Comparison of ENCODE assay signal across 11 cellular contexts in genomic region chr4:1044469-1045192, GRCh38. TPM values are rescaled to one million over a fixed set of nuclear protein-coding genes. Genes with fewer than 3 reads are reported as not detected.
DNase-seq lines count a peak whose midpoint lies in the region; ATAC-seq and TF ChIP-seq lines count a peak whose summit lies in the region.
"Had no signal": no experiment of that assay in that cellular context is flagged by ENCODE, and none has a peak within 500 bp of the region (broad histone marks: within the 10 kb centered on the region; RNA-seq: fewer than 3 reads in every experiment).

No MANE protein-coding gene starts in this region.

- TF ChIP-seq EP300 in ovary (IDR thresholded peaks at IDR 0.05) = no peak

- 82 to 89% (median 83%) methylated on average over 12 of the region's 12 CpGs for WGBS in ovary, 3 donors

- H3K4me1 Mint-ChIP-seq in chondrocyte (ENCODE audit: low read depth) = peaks cover 66% of the 10 kb centered on the region

- no peaks in the 10 kb centered on the region for H3K79me2 ChIP-seq in ACC112 (ENCODE audit: control insufficient read depth, insufficient read depth, low read length, unreplicated experiment)

- peak overlapping the region; percentile 83 for H3K27ac ChIP-seq in ACC112 (ENCODE audit: low read depth, low read length)
- peak overlapping the region; percentile 9 to 38 for H3K27ac ChIP-seq in ovary

- peak; percentile 45 for DNase-seq in H7
- peak; percentile 85 for DNase-seq in chondrocyte (ENCODE audit: low spot score)
- DNase-seq in ovary = peak; percentile 25 to 46 (median 33)
- no peak for DNase-seq in HK-2 (ENCODE audit: unreplicated experiment)
- DNase-seq in Kasumi-1 (lab: John Stamatoyannopoulos, UW) = no peak
- no peak for DNase-seq in NCI-H2107 (lab: John Stamatoyannopoulos, UW)
- DNase-seq: activated CD8-positive, alpha-beta memory T cell treated with anti-CD3 and anti-CD28 coated beads for 24 hours; activated naive CD4-positive, alpha-beta T cell treated with Interleukin-2 at 50 U/mL for 16 hours; naive B cell had no signal

- intact Hi-C loops in ovary (cut with DNase I) = no loop called here

- H3K27me3 Mint-ChIP-seq in chondrocyte (ENCODE audit: low read depth) = no peaks in the 10 kb centered on the region

- TF ChIP-seq CTCF in chondrocyte (IDR thresholded peaks at IDR 0.05) (no peak), ovary (IDR thresholded peaks at IDR 0.05) (no peak)

- ATAC-seq in HG02763 (IDR thresholded peaks at IDR 0.05; ENCODE audit: unreplicated experiment) = no peak

- H3K36me3 Mint-ChIP-seq in chondrocyte (ENCODE audit: low read depth) = no peaks in the 10 kb centered on the region

- H3K27me3 ChIP-seq in ACC112 (ENCODE audit: insufficient read depth, low read length) (no peaks in the 10 kb centered on the region), H7 (ENCODE audit: control insufficient read depth, insufficient read depth, low read length) (peaks cover 2% of the 10 kb centered on the region; the same call in 1 of the 2 replicates), ovary (no peaks in the 10 kb centered on the region)

- H2AFZ ChIP-seq in ACC112 (ENCODE audit: low read length, unreplicated experiment) = no peak overlapping the region

- no peak for TF ChIP-seq POLR2A in ovary (IDR thresholded peaks at IDR 0.05)

- H3K36me3 ChIP-seq in ACC112 (ENCODE audit: insufficient read depth, low read length) (no peaks in the 10 kb centered on the region), H7 (replicated peaks; ENCODE audit: control insufficient read depth, insufficient read depth, low read length) (no peaks in the 10 kb centered on the region), ovary (no peaks in the 10 kb centered on the region)

- no peaks in the 10 kb centered on the region for H3K9me3 Mint-ChIP-seq in chondrocyte (ENCODE audit: low read depth)
- H3K9me3 Mint-ChIP-seq: naive B cell had no signal

- H3K27ac Mint-ChIP-seq in chondrocyte (ENCODE audit: unreplicated experiment) = peak overlapping the region; percentile 96

- H3K9me3 ChIP-seq in ovary = no peaks in the 10 kb centered on the region

- H3K4me3 ChIP-seq in ACC112 (ENCODE audit: low read depth, low read length) = peak overlapping the region; percentile 52; the same call in 1 of the 2 replicates
- no peak overlapping the region for H3K4me3 ChIP-seq in H7 (ENCODE audit: insufficient read depth, low read depth, low read length)
- H3K4me3 ChIP-seq in ovary = no peak overlapping the region

- H3K4me3 Mint-ChIP-seq in chondrocyte (ENCODE audit: unreplicated experiment) = peak overlapping the region; percentile 57
- H3K4me3 Mint-ChIP-seq: naive B cell had no signal

- H3K4me1 ChIP-seq in ACC112 (ENCODE audit: control insufficient read depth, insufficient read depth, low read length, unreplicated experiment) (peaks cover 53% of the 10 kb centered on the region), ovary (ENCODE audit: insufficient read depth) (peaks cover 29% of the 10 kb centered on the region)

RNA-seq across cellular contexts. Expression of gene FGFRL1, which starts 33.2 kb away (rescaled TPM):
- 23.3 and 39.1 TPM in 2 replicates for total RNA-seq in H7 (2014; rRNA removed; shearing (Covaris generic))
- total RNA-seq in chondrocyte (70.4 to 76.3 TPM (median 75.7 TPM) in 3 replicates), ovary (10 to 100 TPM; 23.4 to 59.1 (median 40.2) TPM)
- polyA plus RNA-seq in ovary = 10 to 100 TPM; 29.5 to 29.6 TPM

RNA-seq across cellular contexts. Expression of gene SLC26A1, which starts 51.4 kb away (rescaled TPM):
- total RNA-seq in H7 (2014; rRNA removed; shearing (Covaris generic)) = 0.03 and 0.30 TPM in 2 replicates
- total RNA-seq in chondrocyte (0.72 to 1.6 TPM (median 0.75 TPM) in 3 replicates), ovary (1 to 10 TPM in 1 of 7 donors, under 1 TPM in 5, not detected in 1; 0.10 to 1.1 (median 0.21) TPM)
- under 1 TPM; 0.28 to 0.36 TPM for polyA plus RNA-seq in ovary

RNA-seq across cellular contexts. Expression of gene IDUA, which starts 57.8 kb away (rescaled TPM):
- 4.6 TPM in 2 replicates for total RNA-seq in H7 (2014; rRNA removed; shearing (Covaris generic))
- total RNA-seq in chondrocyte (42.6 to 53.0 TPM (median 46.0 TPM) in 3 replicates), ovary (10 to 100 TPM; 13.9 to 49.1 (median 33.9) TPM)
- 10 to 100 TPM in 1 of 2 donors, 1 to 10 TPM in 1; 3.1 to 17.2 TPM for polyA plus RNA-seq in ovary

Comparison
In these comparisons a context has a peak if more than half of its experiments do, and no peak if none do; other contexts are left out.
1. DNase-seq: peak in H7 (single experiment), chondrocyte (single experiment) and ovary (5 of 5); none in HK-2 (single experiment), Kasumi-1 (0 of 2) and NCI-H2107 (single experiment).